Comparison of ENCODE assay signal across 29 cellular contexts in genomic region chr2:118697771-118698170, GRCh38.
DNase-seq lines count a peak whose midpoint lies in the region; ATAC-seq and TF ChIP-seq lines count a peak whose summit lies in the region.
"Had no signal": no experiment of that assay in that cellular context is flagged by ENCODE, and none has a peak within 500 bp of the region (broad histone marks: within the 10 kb centered on the region; RNA-seq: fewer than 3 reads in every experiment).

No MANE protein-coding gene starts in this region.

- H3K36me3 Mint-ChIP-seq in MCF 10A (ENCODE audit: insufficient read depth, unreplicated experiment), result no peaks in the 10 kb centered on the region
- H3K36me3 Mint-ChIP-seq: activated CD8-positive, alpha-beta memory T cell treated with anti-CD3 and anti-CD28 coated beads, Interleukin-2, amount 10 ng/mL, durations not matched to agents 7 days and 5 days; CD4-positive, CD25-positive, alpha-beta regulatory T cell; WTC11 had no signal

- no peaks in the 10 kb centered on the region for H3K9me3 ChIP-seq in breast epithelium
- H3K9me3 ChIP-seq: adrenal gland, neutrophil, testis had no signal

- no peak for TF ChIP-seq POLR2A in breast epithelium (IDR thresholded peaks at IDR 0.05)

- H3K27ac Mint-ChIP-seq in MCF 10A (ENCODE audit: low read depth, unreplicated experiment), result peak overlapping the region; percentile 7
- H3K27ac Mint-ChIP-seq: activated CD8-positive, alpha-beta memory T cell treated with anti-CD3 and anti-CD28 coated beads, Interleukin-2, amount 10 ng/mL, durations not matched to agents 7 days and 5 days; CD4-positive, CD25-positive, alpha-beta regulatory T cell; WTC11 had no signal

- H3K4me1 Mint-ChIP-seq in MCF 10A (ENCODE audit: insufficient read depth, unreplicated experiment), result peaks cover 27% of the 10 kb centered on the region
- H3K4me1 Mint-ChIP-seq: activated CD8-positive, alpha-beta memory T cell treated with anti-CD3 and anti-CD28 coated beads, Interleukin-2, amount 10 ng/mL, durations not matched to agents 7 days and 5 days; CD4-positive, CD25-positive, alpha-beta regulatory T cell had no signal

- no peak overlapping the region for H3K4me3 ChIP-seq in breast epithelium
- no peak overlapping the region for H3K4me3 ChIP-seq in fibroblast of mammary gland (ENCODE audit: control insufficient read depth, low read depth, low read length)
- H3K4me3 ChIP-seq: adrenal gland, cardiac muscle cell, coronary artery, gastroesophageal sphincter, sigmoid colon, testis had no signal

- H3K27me3 ChIP-seq in breast epithelium, result no peaks in the 10 kb centered on the region
- H3K27me3 ChIP-seq: adrenal gland, cardiac muscle cell, neutrophil, sigmoid colon, testis had no signal

- ATAC-seq in SK-N-SH treated with all-trans-retinoic acid at 6 μM for 48 hours (peak; percentile 31), HG03135 (IDR thresholded peaks at IDR 0.05; ENCODE audit: unreplicated experiment) (no peak), HG03108 (IDR thresholded peaks at IDR 0.05; ENCODE audit: unreplicated experiment) (no peak)
- ATAC-seq: activated CD8-positive, alpha-beta memory T cell treated with anti-CD3 and anti-CD28 coated beads, Interleukin-2, amount 10 ng/mL, durations not matched to agents 7 days and 5 days; gastroesophageal sphincter; left lobe of liver; WTC11 had no signal

- CTCF ChIA-PET in MCF 10A (lab: Yijun Ruan, JAX), result no interaction called here

- H3K4me3 Mint-ChIP-seq in MCF 10A (ENCODE audit: unreplicated experiment), result no peak overlapping the region
- H3K4me3 Mint-ChIP-seq: activated CD8-positive, alpha-beta memory T cell treated with anti-CD3 and anti-CD28 coated beads, Interleukin-2, amount 10 ng/mL, durations not matched to agents 7 days and 5 days; CD4-positive, CD25-positive, alpha-beta regulatory T cell; WTC11 had no signal

- TF ChIP-seq CTCF in MCF 10A (IDR thresholded peaks at IDR 0.05; ENCODE audit: unreplicated experiment) (no peak), breast epithelium (IDR thresholded peaks at IDR 0.05) (no peak), fibroblast of mammary gland (conservative IDR thresholded peaks at IDR 0.05; ENCODE audit: control insufficient read depth, insufficient read depth, low read depth, low read length) (no peak), GM10266 (IDR thresholded peaks at IDR 0.05; ENCODE audit: control insufficient read depth, insufficient read depth, low read depth, missing control alignments) (no peak)

- no peaks in the 10 kb centered on the region for H3K9me3 Mint-ChIP-seq in MCF 10A (ENCODE audit: unreplicated experiment)

- intact Hi-C loops in MCF 10A (cut with micrococcal nuclease) (no loop called here), breast epithelium (cut with DNase I; ENCODE audit: low total_unique reads) (no loop called here)

- no peaks in the 10 kb centered on the region for H3K36me3 ChIP-seq in breast epithelium
- H3K36me3 ChIP-seq: adrenal gland, cardiac muscle cell, gastroesophageal sphincter, neutrophil, sigmoid colon had no signal

- DNase-seq in MCF 10A (ENCODE audit: unreplicated experiment) (peak; percentile 42), breast epithelium (ENCODE audit: low spot score in 2 of 2) (no peak), fibroblast of mammary gland (ENCODE audit: low read depth) (peak; percentile 37), GM19240 (ENCODE audit: insufficient read length, low spot score) (no peak), GM10266 (ENCODE audit: extremely low spot score) (no peak)
- DNase-seq: activated CD4-positive, alpha-beta T cell treated with anti-CD3 and anti-CD28 coated beads, Interleukin-2, amount 50 U/mL, for 1 hour; activated CD8-positive, alpha-beta memory T cell treated with anti-CD3 and anti-CD28 coated beads, Interleukin-2, amount 10 ng/mL, durations not matched to agents 7 days and 5 days; activated naive CD4-positive, alpha-beta T cell treated with Interleukin-2 at 50 U/mL for 16 hours; adrenal gland; CD4-positive, CD25-positive, alpha-beta regulatory T cell; effector memory CD4-positive, alpha-beta T cell; hippocampal formation; mesendoderm; NCI-H146; SIG-M5; sigmoid colon; stimulated activated CD4-positive, alpha-beta T cell treated with anti-CD3 and anti-CD28 coated beads, Interleukin-15, amount 100 ng/mL, for 24 hours; stimulated activated naive CD4-positive, alpha-beta T cell treated with Interleukin-2 at 50 U/mL for 16 hours; testis had no signal

- no peak overlapping the region for H3K27ac ChIP-seq in breast epithelium
- H3K27ac ChIP-seq: 22Rv1, adrenal gland, cardiac muscle cell, coronary artery, gastroesophageal sphincter, neutrophil, sigmoid colon, testis had no signal

- H3K27me3 Mint-ChIP-seq in MCF 10A (ENCODE audit: insufficient read depth, unreplicated experiment), result no peaks in the 10 kb centered on the region
- H3K27me3 Mint-ChIP-seq: activated CD8-positive, alpha-beta memory T cell treated with anti-CD3 and anti-CD28 coated beads, Interleukin-2, amount 10 ng/mL, durations not matched to agents 7 days and 5 days; CD4-positive, CD25-positive, alpha-beta regulatory T cell had no signal

- no peaks in the 10 kb centered on the region for H3K4me1 ChIP-seq in breast epithelium
- H3K4me1 ChIP-seq: adrenal gland, gastroesophageal sphincter, sigmoid colon, testis had no signal

- BruUV-seq in MCF 10A (replicated peaks; lab: Mats Ljungman, UMichigan), result no TSS peak

- POLR2A ChIA-PET in MCF 10A (lab: Yijun Ruan, JAX), result interaction anchor here (0.6 to 1.1 kb wide), 2 partner anchors 10 to 28 kb away, joined by 3 to 5 read pairs; no protein-coding TSS in a partner anchor

TF ChIP-seq in SK-N-SH treated with all-trans-retinoic acid at 6 μM for 48 hours, 23 proteins besides CTCF, POLR2A, EP300 and RAD21:
- no peak for TF ChIP-seq CREB5 (CRISPR knock-in tag; IDR thresholded peaks at IDR 0.05; ENCODE audit: low read depth)
- peak; percentile 86 for TF ChIP-seq ISL1 (CRISPR knock-in tag; IDR thresholded peaks at IDR 0.05)
- no peak for TF ChIP-seq GLIS3 (CRISPR knock-in tag; IDR thresholded peaks at IDR 0.05)
- TF ChIP-seq TCF4 (CRISPR knock-in tag; IDR thresholded peaks at IDR 0.05; ENCODE audit: borderline replicate concordance), result no peak
- peak; percentile 77; the same call in 1 of the 2 replicates for TF ChIP-seq TOX (CRISPR knock-in tag; IDR thresholded peaks at IDR 0.05; ENCODE audit: borderline replicate concordance)
- no peak for TF ChIP-seq ARNTL (CRISPR knock-in tag; IDR thresholded peaks at IDR 0.05; ENCODE audit: borderline replicate concordance, low read depth)
- TF ChIP-seq ZNF70 (CRISPR knock-in tag; IDR thresholded peaks at IDR 0.05), result no peak
- TF ChIP-seq SNAI2 (CRISPR knock-in tag; IDR thresholded peaks at IDR 0.05), result no peak

Comparison
In these comparisons a context has a peak if more than half of its experiments do, and no peak if none do; other contexts are left out.
1. DNase-seq: peak in MCF 10A (single experiment) and fibroblast of mammary gland (single experiment); none in breast epithelium (0 of 2), GM19240 (single experiment) and GM10266 (single experiment).